In genomic region chr19:57321164-57321563, GRCh38 we compare ENCODE assay signal across 8 cellular contexts. TPM values are rescaled to one million over a fixed set of nuclear protein-coding genes. Genes with fewer than 3 reads are reported as not detected.
DNase-seq lines count a peak whose midpoint lies in the region; FAIRE-seq and TF ChIP-seq lines count a peak whose summit lies in the region.

No MANE protein-coding gene starts in this region.

- peaks cover 48% of the 10 kb centered on the region for H3K36me3 Mint-ChIP-seq in activated CD4-positive, alpha-beta T cell treated with anti-CD3 and anti-CD28 coated beads, Interleukin-2, amount 10 ng/mL, durations not matched to agents 7 days and 5 days (ENCODE audit: low read depth)
- peaks cover 33% of the 10 kb centered on the region for H3K36me3 Mint-ChIP-seq in activated T-helper 1 cell treated with anti-CD3 and anti-CD28 coated beads, Interleukin-12 subunit alpha, Interleukin-12 subunit beta, Interleukin-2, Interleukin-4 antibody, amounts not matched to agents 30 ng/mL and 10 ng/mL and 1 ng/mL, durations not matched to agents 14 hours and 24 hours and 36 hours (ENCODE audit: low read depth)

- H3K9ac ChIP-seq in keratinocyte (ENCODE audit: control insufficient read depth, extremely low read depth, insufficient read depth, low read length), result peak overlapping the region; percentile 89

- peaks cover 35% of the 10 kb centered on the region for H3K79me2 ChIP-seq in keratinocyte (ENCODE audit: control insufficient read depth, insufficient read depth, low read length)

- H3K27ac ChIP-seq in keratinocyte (ENCODE audit: control insufficient read depth, insufficient read depth, low read length) (peak overlapping the region; percentile 77), testis (peak overlapping the region; percentile 83 to 90)

- H3K9me3 ChIP-seq in keratinocyte (ENCODE audit: control insufficient read depth, low read depth, low read length) (no peaks in the 10 kb centered on the region), testis (no peaks in the 10 kb centered on the region)

- peaks cover 23% of the 10 kb centered on the region for H3K27me3 Mint-ChIP-seq in activated CD4-positive, alpha-beta T cell treated with anti-CD3 and anti-CD28 coated beads, Interleukin-2, amount 10 ng/mL, durations not matched to agents 7 days and 5 days
- H3K27me3 Mint-ChIP-seq in activated T-helper 1 cell treated with anti-CD3 and anti-CD28 coated beads, Interleukin-12 subunit alpha, Interleukin-12 subunit beta, Interleukin-2, Interleukin-4 antibody, amounts not matched to agents 30 ng/mL and 10 ng/mL and 1 ng/mL, durations not matched to agents 14 hours and 24 hours and 36 hours (ENCODE audit: insufficient read depth), result peaks cover 10% of the 10 kb centered on the region

- peaks cover 2% of the 10 kb centered on the region for H3K9me1 ChIP-seq in keratinocyte (ENCODE audit: control insufficient read depth, extremely low read depth, insufficient read depth, low read length)

- 39 to 41% methylated on average over 8 of the region's 8 CpGs for WGBS in testis, 2 donors

- TF ChIP-seq POLR2A in testis (IDR thresholded peaks at IDR 0.05), result no peak

- TF ChIP-seq CTCF in keratinocyte (optimal IDR thresholded peaks at IDR 0.05 in 1 of 3, IDR thresholded peaks at IDR 0.05 in 1 of 3, conservative IDR thresholded peaks at IDR 0.05 in 1 of 3; ENCODE audit: extremely low read depth in 1 of 3, insufficient read depth in 2 of 3, low read length in 3 of 3) (no peak), testis (IDR thresholded peaks at IDR 0.05) (no peak)

- H3K9me3 Mint-ChIP-seq in activated CD4-positive, alpha-beta T cell treated with anti-CD3 and anti-CD28 coated beads, Interleukin-2, amount 10 ng/mL, durations not matched to agents 7 days and 5 days, result peaks cover 22% of the 10 kb centered on the region
- peaks cover 21% of the 10 kb centered on the region for H3K9me3 Mint-ChIP-seq in activated T-helper 1 cell treated with anti-CD3 and anti-CD28 coated beads, Interleukin-12 subunit alpha, Interleukin-12 subunit beta, Interleukin-2, Interleukin-4 antibody, amounts not matched to agents 30 ng/mL and 10 ng/mL and 1 ng/mL, durations not matched to agents 14 hours and 24 hours and 36 hours

- H3K4me1 ChIP-seq in keratinocyte (ENCODE audit: control insufficient read depth, extremely low read depth, insufficient read depth, low read length) (peaks cover 13% of the 10 kb centered on the region), testis (peaks cover 7% of the 10 kb centered on the region)

- dilution Hi-C loops in keratinocyte (cut with MboI; ENCODE audit: extremely low pct_ligation_motif_present, low sequenced_read_pairs), result no loop called here

- H3K4me2 ChIP-seq in keratinocyte (ENCODE audit: control insufficient read depth, extremely low read depth, insufficient read depth, low read depth, low read length), result peak overlapping the region; percentile 95

- peak overlapping the region; percentile 85 for H3K4me3 Mint-ChIP-seq in activated CD4-positive, alpha-beta T cell treated with anti-CD3 and anti-CD28 coated beads, Interleukin-2, amount 10 ng/mL, durations not matched to agents 7 days and 5 days
- peak overlapping the region; percentile 89 for H3K4me3 Mint-ChIP-seq in activated T-helper 1 cell treated with anti-CD3 and anti-CD28 coated beads, Interleukin-12 subunit alpha, Interleukin-12 subunit beta, Interleukin-2, Interleukin-4 antibody, amounts not matched to agents 30 ng/mL and 10 ng/mL and 1 ng/mL, durations not matched to agents 14 hours and 24 hours and 36 hours

- H3K4me1 Mint-ChIP-seq in activated CD4-positive, alpha-beta T cell treated with anti-CD3 and anti-CD28 coated beads, Interleukin-2, amount 10 ng/mL, durations not matched to agents 7 days and 5 days, result peaks cover 29% of the 10 kb centered on the region
- H3K4me1 Mint-ChIP-seq in activated T-helper 1 cell treated with anti-CD3 and anti-CD28 coated beads, Interleukin-12 subunit alpha, Interleukin-12 subunit beta, Interleukin-2, Interleukin-4 antibody, amounts not matched to agents 30 ng/mL and 10 ng/mL and 1 ng/mL, durations not matched to agents 14 hours and 24 hours and 36 hours (ENCODE audit: low read depth), result peaks cover 28% of the 10 kb centered on the region

- peak overlapping the region; percentile 97 for H3K27ac Mint-ChIP-seq in activated CD4-positive, alpha-beta T cell treated with anti-CD3 and anti-CD28 coated beads, Interleukin-2, amount 10 ng/mL, durations not matched to agents 7 days and 5 days
- H3K27ac Mint-ChIP-seq in activated T-helper 1 cell treated with anti-CD3 and anti-CD28 coated beads, Interleukin-12 subunit alpha, Interleukin-12 subunit beta, Interleukin-2, Interleukin-4 antibody, amounts not matched to agents 30 ng/mL and 10 ng/mL and 1 ng/mL, durations not matched to agents 14 hours and 24 hours and 36 hours, result peak overlapping the region; percentile 97

- H3K36me3 ChIP-seq in keratinocyte (ENCODE audit: control insufficient read depth in 2 of 2, extremely low read depth in 1 of 2, insufficient read depth in 2 of 2, low read length in 2 of 2) (peaks cover 8 to 15% of the 10 kb centered on the region in 2 experiments), testis (ENCODE audit: low read depth, missing control alignments) (no peaks in the 10 kb centered on the region)

- H3K4me3 ChIP-seq in keratinocyte (ENCODE audit: control insufficient read depth in 2 of 3, extremely low read depth in 1 of 3, insufficient read depth in 2 of 3, low read depth in 1 of 3, low read length in 3 of 3) (peak overlapping the region; percentile 80 to 92 (median 88)), testis (peak overlapping the region; percentile 91 to 94)

- FAIRE-seq in keratinocyte (lab: Jason Lieb, UNC), result no peak

- H2AFZ ChIP-seq in keratinocyte (ENCODE audit: control insufficient read depth, low read length), result peak overlapping the region; percentile 78

- H4K20me1 ChIP-seq in keratinocyte (ENCODE audit: control insufficient read depth, extremely low read depth, insufficient read depth, low read length), result no peaks in the 10 kb centered on the region

- POLR2A ChIA-PET in activated CD4-positive, alpha-beta T cell treated with anti-CD3 and anti-CD28 coated beads, Interleukin-2, amount 10 ng/mL, durations not matched to agents 7 days and 5 days (lab: Charles Lee), result no interaction called here

- DNase-seq in activated CD4-positive, alpha-beta T cell treated with anti-CD3 and anti-CD28 coated beads, Interleukin-2, amount 10 ng/mL, durations not matched to agents 7 days and 5 days, result no peak
- DNase-seq in activated CD4-positive, alpha-beta T cell treated with anti-CD3 and anti-CD28 coated beads for 1 hour, result no peak
- no peak for DNase-seq in activated T-helper 1 cell treated with anti-CD3 and anti-CD28 coated beads, Interleukin-12 subunit alpha, Interleukin-12 subunit beta, Interleukin-2, Interleukin-4 antibody, amounts not matched to agents 30 ng/mL and 10 ng/mL and 1 ng/mL, durations not matched to agents 14 hours and 24 hours and 36 hours (ENCODE audit: low spot score)
- no peak for DNase-seq in keratinocyte (ENCODE audit: low read depth, low spot score)
- no peak for DNase-seq in testis
- DNase-seq in NCI-H345 (lab: John Stamatoyannopoulos, UW), result no peak
- DNase-seq in stimulated activated CD4-positive, alpha-beta T cell treated with anti-CD3 and anti-CD28 coated beads, Interleukin-4, amount 100 ng/mL, for 1 hour, result no peak
- no peak for DNase-seq in GF-D8 (lab: John Stamatoyannopoulos, UW)

- CTCF ChIA-PET in activated CD4-positive, alpha-beta T cell treated with anti-CD3 and anti-CD28 coated beads, Interleukin-2, amount 10 ng/mL, durations not matched to agents 7 days and 5 days (lab: Charles Lee), result interaction anchor here (1.1 kb wide), 1 partner anchor 1199 kb away, joined by 3 read pairs; no protein-coding TSS in a partner anchor

- intact Hi-C loops in activated T-helper 1 cell treated with anti-CD3 and anti-CD28 coated beads, Interleukin-12 subunit alpha, Interleukin-12 subunit beta, Interleukin-2, Interleukin-4 antibody, amounts not matched to agents 30 ng/mL and 10 ng/mL and 1 ng/mL, durations not matched to agents 14 hours and 24 hours and 36 hours (cut with micrococcal nuclease), result loop anchor here (10.0 kb wide), 1 partner anchor 834 kb away; the partner anchor contains the start of gene ZNF329
- intact Hi-C loops in testis (cut with DNase I; ENCODE audit: low total_unique reads), result no loop called here

- H3K27me3 ChIP-seq in keratinocyte (ENCODE audit: control insufficient read depth, extremely low read depth, insufficient read depth, low read length) (no peaks in the 10 kb centered on the region), testis (no peaks in the 10 kb centered on the region)

RNA-seq across cellular contexts. Expression of gene ZNF543, which starts 0.9 kb away (rescaled TPM):
- 1 to 10 TPM; 8.7 to 9.1 TPM for total RNA-seq in activated CD4-positive, alpha-beta T cell treated with anti-CD3 and anti-CD28 coated beads, Interleukin-2, amount 10 ng/mL, durations not matched to agents 7 days and 5 days
- 5.1 and 5.4 TPM in 2 replicates for total RNA-seq in activated T-helper 1 cell treated with anti-CD3 and anti-CD28 coated beads, Interleukin-12 subunit alpha, Interleukin-12 subunit beta, Interleukin-2, Interleukin-4 antibody, amounts not matched to agents 30 ng/mL and 10 ng/mL and 1 ng/mL, durations not matched to agents 14 hours and 24 hours and 36 hours
- polyA plus RNA-seq in keratinocyte, result 2.1 to 2.9 TPM (median 2.5 TPM) in 3 replicates
- polyA plus RNA-seq in keratinocyte (2011; ENCODE audit: low read depth), result 1.4 TPM
- 0.99 and 1.4 TPM in 2 replicates for polyA plus RNA-seq in keratinocyte (2011; cell fraction: cytosol; rRNA removed)
- 3.3 and 3.8 TPM in 2 replicates for polyA plus RNA-seq in keratinocyte (2011; cell fraction: nucleus; rRNA removed)
- 1.5 and 2.6 TPM in 2 replicates for polyA plus RNA-seq in keratinocyte (2012; ENCODE audit: low replicate concordance)
- 3.2 to 9.7 TPM (median 9.5 TPM) in 3 replicates for polyA minus RNA-seq in keratinocyte
- 5.6 TPM for polyA minus RNA-seq in keratinocyte (2011; cell fraction: cytosol; rRNA and poly(A)+ RNA removed)
- 7.6 and 13.2 TPM in 2 replicates for polyA minus RNA-seq in keratinocyte (2011; cell fraction: nucleus; rRNA and poly(A)+ RNA removed)
- total RNA-seq in testis, result 10 to 100 TPM; 11.3 to 12.3 TPM
- 4.7 TPM for polyA plus RNA-seq in testis (ENCODE audit: insufficient read depth, low read depth, low replicate concordance)

RNA-seq across cellular contexts. Expression of gene ZNF304, which starts 29.9 kb away (rescaled TPM):
- 1 to 10 TPM; 9.0 TPM for total RNA-seq in activated CD4-positive, alpha-beta T cell treated with anti-CD3 and anti-CD28 coated beads, Interleukin-2, amount 10 ng/mL, durations not matched to agents 7 days and 5 days
- 6.1 and 6.6 TPM in 2 replicates for total RNA-seq in activated T-helper 1 cell treated with anti-CD3 and anti-CD28 coated beads, Interleukin-12 subunit alpha, Interleukin-12 subunit beta, Interleukin-2, Interleukin-4 antibody, amounts not matched to agents 30 ng/mL and 10 ng/mL and 1 ng/mL, durations not matched to agents 14 hours and 24 hours and 36 hours
- polyA plus RNA-seq in keratinocyte (7.4 to 8.1 TPM (median 7.7 TPM) in 3 replicates), testis (ENCODE audit: insufficient read depth, low read depth, low replicate concordance) (9.5 TPM)
- polyA plus RNA-seq in keratinocyte (2011; ENCODE audit: low read depth), result 1.2 TPM
- 2.9 and 5.4 TPM in 2 replicates for polyA plus RNA-seq in keratinocyte (2011; cell fraction: cytosol; rRNA removed)
- 11.6 and 12.8 TPM in 2 replicates for polyA plus RNA-seq in keratinocyte (2011; cell fraction: nucleus; rRNA removed)
- 5.7 and 6.3 TPM in 2 replicates for polyA plus RNA-seq in keratinocyte (2012; ENCODE audit: low replicate concordance)
- 6.7 to 15.4 TPM (median 15.0 TPM) in 3 replicates for polyA minus RNA-seq in keratinocyte
- 7.3 TPM for polyA minus RNA-seq in keratinocyte (2011; cell fraction: cytosol; rRNA and poly(A)+ RNA removed)
- polyA minus RNA-seq in keratinocyte (2011; cell fraction: nucleus; rRNA and poly(A)+ RNA removed), result 12.0 and 17.7 TPM in 2 replicates
- 10 to 100 TPM; 10.8 to 11.4 TPM for total RNA-seq in testis

RNA-seq across cellular contexts. Expression of gene ZNF460, which starts 40.9 kb away (rescaled TPM):
- 10 to 100 TPM; 41.3 to 45.0 TPM for total RNA-seq in activated CD4-positive, alpha-beta T cell treated with anti-CD3 and anti-CD28 coated beads, Interleukin-2, amount 10 ng/mL, durations not matched to agents 7 days and 5 days
- total RNA-seq in activated T-helper 1 cell treated with anti-CD3 and anti-CD28 coated beads, Interleukin-12 subunit alpha, Interleukin-12 subunit beta, Interleukin-2, Interleukin-4 antibody, amounts not matched to agents 30 ng/mL and 10 ng/mL and 1 ng/mL, durations not matched to agents 14 hours and 24 hours and 36 hours, result 41.4 and 47.7 TPM in 2 replicates
- 10.3 to 16.9 TPM (median 15.2 TPM) in 3 replicates for polyA plus RNA-seq in keratinocyte
- 10.3 TPM for polyA plus RNA-seq in keratinocyte (2011; ENCODE audit: low read depth)
- polyA plus RNA-seq in keratinocyte (2011; cell fraction: cytosol; rRNA removed), result 4.2 and 5.9 TPM in 2 replicates
- polyA plus RNA-seq in keratinocyte (2011; cell fraction: nucleus; rRNA removed), result 42.5 and 43.0 TPM in 2 replicates
- polyA plus RNA-seq in keratinocyte (2012; ENCODE audit: low replicate concordance), result 2.1 and 10.8 TPM in 2 replicates
- polyA minus RNA-seq in keratinocyte, result 99.8 to 260 TPM (median 199 TPM) in 3 replicates
- polyA minus RNA-seq in keratinocyte (2011; cell fraction: cytosol; rRNA and poly(A)+ RNA removed), result 67.9 TPM
- 228 and 328 TPM in 2 replicates for polyA minus RNA-seq in keratinocyte (2011; cell fraction: nucleus; rRNA and poly(A)+ RNA removed)
- 10 to 100 TPM; 59.5 to 65.9 TPM for total RNA-seq in testis
- 5.0 TPM for polyA plus RNA-seq in testis (ENCODE audit: insufficient read depth, low read depth, low replicate concordance)

RNA-seq across cellular contexts. Expression of gene TRAPPC2B, which starts 42.2 kb away (rescaled TPM):
- total RNA-seq in activated CD4-positive, alpha-beta T cell treated with anti-CD3 and anti-CD28 coated beads, Interleukin-2, amount 10 ng/mL, durations not matched to agents 7 days and 5 days, result 10 to 100 TPM in 1 of 2 experiments, 1 to 10 TPM in 1; 9.0 to 10.3 TPM
- total RNA-seq in activated T-helper 1 cell treated with anti-CD3 and anti-CD28 coated beads, Interleukin-12 subunit alpha, Interleukin-12 subunit beta, Interleukin-2, Interleukin-4 antibody, amounts not matched to agents 30 ng/mL and 10 ng/mL and 1 ng/mL, durations not matched to agents 14 hours and 24 hours and 36 hours, result 3.8 and 4.7 TPM in 2 replicates
- polyA plus RNA-seq in keratinocyte, result 15.8 to 22.2 TPM (median 20.8 TPM) in 3 replicates
- polyA plus RNA-seq in keratinocyte (2011; ENCODE audit: low read depth), result 7.8 TPM
- 11.8 and 17.3 TPM in 2 replicates for polyA plus RNA-seq in keratinocyte (2011; cell fraction: cytosol; rRNA removed)
- polyA plus RNA-seq in keratinocyte (2011; cell fraction: nucleus; rRNA removed), result 12.2 and 15.0 TPM in 2 replicates
- polyA plus RNA-seq in keratinocyte (2012; ENCODE audit: low replicate concordance), result 16.0 and 19.9 TPM in 2 replicates
- 1.5 to 7.1 TPM (median 6.8 TPM) in 3 replicates for polyA minus RNA-seq in keratinocyte
- 14.0 TPM for polyA minus RNA-seq in keratinocyte (2011; cell fraction: cytosol; rRNA and poly(A)+ RNA removed)
- 2.8 and 3.8 TPM in 2 replicates for polyA minus RNA-seq in keratinocyte (2011; cell fraction: nucleus; rRNA and poly(A)+ RNA removed)
- 10 to 100 TPM; 30.2 to 31.2 TPM for total RNA-seq in testis
- 24.0 TPM for polyA plus RNA-seq in testis (ENCODE audit: insufficient read depth, low read depth, low replicate concordance)

RNA-seq across cellular contexts. Expression of gene ZNF547, which starts 42.2 kb away (rescaled TPM):
- total RNA-seq in activated CD4-positive, alpha-beta T cell treated with anti-CD3 and anti-CD28 coated beads, Interleukin-2, amount 10 ng/mL, durations not matched to agents 7 days and 5 days, result 1 to 10 TPM; 4.6 TPM
- 0.69 and 0.93 TPM in 2 replicates for total RNA-seq in activated T-helper 1 cell treated with anti-CD3 and anti-CD28 coated beads, Interleukin-12 subunit alpha, Interleukin-12 subunit beta, Interleukin-2, Interleukin-4 antibody, amounts not matched to agents 30 ng/mL and 10 ng/mL and 1 ng/mL, durations not matched to agents 14 hours and 24 hours and 36 hours
- polyA plus RNA-seq in keratinocyte (1.4 to 3.2 TPM (median 2.8 TPM) in 3 replicates), testis (ENCODE audit: insufficient read depth, low read depth, low replicate concordance) (4.7 TPM)
- polyA plus RNA-seq in keratinocyte (2011; ENCODE audit: low read depth), result 1.2 TPM
- polyA plus RNA-seq in keratinocyte (2011; cell fraction: cytosol; rRNA removed), result 0.74 and 1.1 TPM in 2 replicates
- polyA plus RNA-seq in keratinocyte (2011; cell fraction: nucleus; rRNA removed), result 4.5 and 7.3 TPM in 2 replicates
- 1.3 and 2.4 TPM in 2 replicates for polyA plus RNA-seq in keratinocyte (2012; ENCODE audit: low replicate concordance)
- polyA minus RNA-seq in keratinocyte, result 2.6 to 4.2 TPM (median 3.6 TPM) in 3 replicates
- 5.8 TPM for polyA minus RNA-seq in keratinocyte (2011; cell fraction: cytosol; rRNA and poly(A)+ RNA removed)
- polyA minus RNA-seq in keratinocyte (2011; cell fraction: nucleus; rRNA and poly(A)+ RNA removed), result 1.9 and 2.3 TPM in 2 replicates
- 10 to 100 TPM in 1 of 2 donors, 1 to 10 TPM in 1; 7.8 to 11.8 TPM for total RNA-seq in testis
